11 cellular contexts compared by ENCODE assay signal in the genomic region with DNA sequence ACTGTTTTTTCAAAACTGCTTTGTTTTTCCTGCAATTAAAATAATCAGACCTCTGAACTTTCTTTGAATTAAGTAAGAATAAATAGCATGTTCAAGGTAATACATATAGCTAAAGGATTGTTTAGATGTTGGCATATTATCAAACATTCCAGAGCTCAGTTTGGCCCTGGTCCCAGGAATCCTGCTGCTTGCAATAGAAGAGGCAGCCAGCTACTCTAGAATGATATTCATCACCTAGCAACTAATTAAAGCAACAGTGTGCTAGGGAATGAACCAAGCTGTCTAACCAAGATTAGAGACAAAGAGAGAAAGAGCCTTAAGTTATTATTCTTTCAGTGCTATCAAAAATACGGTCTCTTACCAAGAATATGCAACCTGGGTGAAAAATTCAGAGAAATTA.
A peak's percentile ranks its signal among the peaks of the same experiment; 100 is the strongest.
DNase-seq lines count a peak whose midpoint lies in the region; ATAC-seq, FAIRE-seq and TF ChIP-seq lines count a peak whose summit lies in the region.
"Had no signal": no experiment of that assay in that cellular context is flagged by ENCODE, and none has a peak within 500 bp of the region (broad histone marks: within the 10 kb centered on the region; RNA-seq: fewer than 3 reads in every experiment).

No MANE protein-coding gene starts in this region.

- no peak for TF ChIP-seq EP300 in stomach (IDR thresholded peaks at IDR 0.05)

- no peak overlapping the region for H3K4me3 Mint-ChIP-seq in activated CD8-positive, alpha-beta T cell treated with anti-CD3 and anti-CD28 coated beads, Interleukin-2, amount 10 ng/mL, durations not matched to agents 7 days and 5 days
- H3K4me3 Mint-ChIP-seq: activated naive CD4-positive, alpha-beta T cell treated with anti-CD3 and anti-CD28 coated beads, Interleukin-2, amount 50 U/mL, for 24 hours had no signal

- TF ChIP-seq CTCF in stomach (IDR thresholded peaks at IDR 0.05), result no peak

- peaks cover 5% of the 10 kb centered on the region for H3K9me3 Mint-ChIP-seq in activated CD8-positive, alpha-beta T cell treated with anti-CD3 and anti-CD28 coated beads, Interleukin-2, amount 10 ng/mL, durations not matched to agents 7 days and 5 days (ENCODE audit: insufficient read depth)
- H3K9me3 Mint-ChIP-seq: activated naive CD4-positive, alpha-beta T cell treated with anti-CD3 and anti-CD28 coated beads, Interleukin-2, amount 50 U/mL, for 24 hours had no signal

- H3K27me3 ChIP-seq in adipocyte (replicated peaks; ENCODE audit: control insufficient read depth, insufficient read depth, low read length) (no peaks in the 10 kb centered on the region), stomach (no peaks in the 10 kb centered on the region)

- CTCF ChIA-PET in activated CD8-positive, alpha-beta T cell treated with anti-CD3 and anti-CD28 coated beads, Interleukin-2, amount 10 ng/mL, durations not matched to agents 7 days and 5 days (lab: Charles Lee), result no interaction called here

- DNase-seq in NCI-H2029 (lab: John Stamatoyannopoulos, UW), result peak; percentile 5
- DNase-seq in NCI-H2029 treated with DMSO at 0.1 percent for 48 hours (lab: John Stamatoyannopoulos, UW), result no peak
- peak; percentile 15 for DNase-seq in adipocyte (ENCODE audit: low read depth)
- peak; percentile 45 for DNase-seq in left cardiac atrium
- peak; percentile 76 for DNase-seq in stomach
- DNase-seq in activated CD8-positive, alpha-beta T cell treated with anti-CD3 and anti-CD28 coated beads, Interleukin-2, amount 10 ng/mL, durations not matched to agents 7 days and 5 days, result no peak
- no peak for DNase-seq in H54 (ENCODE audit: insufficient read length, low spot score)
- DNase-seq in NCI-H146 (lab: John Stamatoyannopoulos, UW), result no peak
- DNase-seq: NCI-H510A treated with DMSO at 0.1 percent for 48 hours had no signal

- H3K4me3 ChIP-seq in adipocyte (ENCODE audit: low read length) (no peak overlapping the region), stomach (no peak overlapping the region)

- H3K27ac Mint-ChIP-seq in activated CD8-positive, alpha-beta T cell treated with anti-CD3 and anti-CD28 coated beads, Interleukin-2, amount 10 ng/mL, durations not matched to agents 7 days and 5 days, result no peak overlapping the region
- H3K27ac Mint-ChIP-seq: activated naive CD4-positive, alpha-beta T cell treated with anti-CD3 and anti-CD28 coated beads, Interleukin-2, amount 50 U/mL, for 24 hours had no signal

- no peak for FAIRE-seq in H54 (lab: Jason Lieb, UNC)

- no peak overlapping the region for H3K9ac ChIP-seq in adipocyte (ENCODE audit: low read length)

- peak; percentile 95 to 99 for ATAC-seq in left cardiac atrium
- no peak for ATAC-seq in activated CD8-positive, alpha-beta T cell treated with anti-CD3 and anti-CD28 coated beads, Interleukin-2, amount 10 ng/mL, durations not matched to agents 7 days and 5 days

- POLR2A ChIA-PET in activated CD8-positive, alpha-beta T cell treated with anti-CD3 and anti-CD28 coated beads, Interleukin-2, amount 10 ng/mL, durations not matched to agents 7 days and 5 days (lab: Charles Lee), result no interaction called here

- no peaks in the 10 kb centered on the region for H3K36me3 Mint-ChIP-seq in activated CD8-positive, alpha-beta T cell treated with anti-CD3 and anti-CD28 coated beads, Interleukin-2, amount 10 ng/mL, durations not matched to agents 7 days and 5 days (ENCODE audit: low read depth)
- H3K36me3 Mint-ChIP-seq: activated naive CD4-positive, alpha-beta T cell treated with anti-CD3 and anti-CD28 coated beads, Interleukin-2, amount 50 U/mL, for 24 hours had no signal

- H3K27ac ChIP-seq in stomach, result no peak overlapping the region
- H3K27ac ChIP-seq: VCaP had no signal

- TF ChIP-seq POLR2A in stomach (IDR thresholded peaks at IDR 0.05) (no peak), H54 (IDR thresholded peaks at IDR 0.05; ENCODE audit: low read depth, low read length) (no peak)

- no peaks in the 10 kb centered on the region for H3K27me3 Mint-ChIP-seq in activated CD8-positive, alpha-beta T cell treated with anti-CD3 and anti-CD28 coated beads, Interleukin-2, amount 10 ng/mL, durations not matched to agents 7 days and 5 days (ENCODE audit: low read depth)
- H3K27me3 Mint-ChIP-seq: activated naive CD4-positive, alpha-beta T cell treated with anti-CD3 and anti-CD28 coated beads, Interleukin-2, amount 50 U/mL, for 24 hours had no signal

- H3K36me3 ChIP-seq in adipocyte (ENCODE audit: control insufficient read depth, insufficient read depth, low read length, severe bottlenecking) (no peaks in the 10 kb centered on the region), stomach (no peaks in the 10 kb centered on the region)

- H3K4me1 Mint-ChIP-seq in activated CD8-positive, alpha-beta T cell treated with anti-CD3 and anti-CD28 coated beads, Interleukin-2, amount 10 ng/mL, durations not matched to agents 7 days and 5 days (ENCODE audit: low read depth), result no peaks in the 10 kb centered on the region
- H3K4me1 Mint-ChIP-seq: activated naive CD4-positive, alpha-beta T cell treated with anti-CD3 and anti-CD28 coated beads, Interleukin-2, amount 50 U/mL, for 24 hours had no signal

- H3K9me3 ChIP-seq in adipocyte (ENCODE audit: control insufficient read depth, low read length), result no peaks in the 10 kb centered on the region
- H3K9me3 ChIP-seq in stomach, result no peaks in the 10 kb centered on the region

- peaks cover 5% of the 10 kb centered on the region for H3K4me1 ChIP-seq in adipocyte (ENCODE audit: control insufficient read depth, insufficient read depth, low read length)
- peaks cover 0 to 12% (median 0%) of the 10 kb centered on the region in 4 donors for H3K4me1 ChIP-seq in stomach

- intact Hi-C loops in left cardiac atrium (cut with DNase I), result no loop called here
- intact Hi-C loops in stomach (cut with DNase I; ENCODE audit: low total_unique reads), result no loop called here

- 8 to 24% (median 17%) methylated on average over 1 of the region's 1 CpG for WGBS in stomach, 5 donors

Comparison
In these comparisons a context has a peak if more than half of its experiments do, and no peak if none do; other contexts are left out.
1. DNase-seq: peak in NCI-H2029 (single experiment), adipocyte (single experiment), left cardiac atrium (single experiment) and stomach (single experiment); none in NCI-H2029 treated with DMSO at 0.1 percent for 48 hours (single experiment), activated CD8-positive, alpha-beta T cell treated with anti-CD3 and anti-CD28 coated beads, Interleukin-2, amount 10 ng/mL, durations not matched to agents 7 days and 5 days (single experiment), H54 (single experiment) and NCI-H146 (single experiment).